9 cellular contexts compared by ENCODE assay signal in the genomic region with DNA sequence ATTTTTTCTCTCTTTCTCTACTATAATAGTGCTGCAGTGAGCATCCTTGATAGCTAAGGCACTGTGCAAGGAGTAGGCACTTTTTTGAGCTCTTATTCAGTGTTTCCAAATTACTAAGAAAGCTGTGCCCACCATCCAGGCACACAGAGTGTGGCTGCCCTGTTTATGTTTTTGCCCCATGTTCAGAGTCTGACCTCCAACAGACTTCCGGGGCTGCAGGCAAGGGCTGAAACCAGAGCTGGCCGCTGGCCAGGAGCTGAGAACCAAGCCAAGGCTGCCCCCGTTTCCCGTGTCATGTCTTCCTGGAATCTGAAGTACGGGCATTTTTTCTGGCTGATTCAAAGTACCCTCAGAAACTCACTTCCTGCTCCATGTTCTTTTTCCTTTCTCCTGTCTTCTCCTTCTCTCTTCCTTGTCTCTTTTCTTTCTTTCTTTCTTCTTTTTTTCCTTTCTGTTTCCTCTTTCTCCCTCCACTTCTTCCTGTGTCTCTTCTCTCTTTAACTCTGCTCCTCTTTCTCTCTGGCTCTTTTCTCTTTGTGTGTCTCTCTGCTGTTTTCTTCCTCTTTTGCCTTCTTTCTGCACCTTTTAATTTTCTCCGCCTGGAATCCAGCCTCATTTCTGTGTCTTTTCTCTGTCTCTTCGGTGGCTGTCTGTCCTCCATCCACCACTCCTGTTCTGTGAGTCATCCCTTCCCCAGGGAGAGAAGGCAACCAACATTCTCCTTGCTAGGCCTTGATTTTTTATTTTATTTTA. TPM values are rescaled to one million over a fixed set of nuclear protein-coding genes. Genes with fewer than 3 reads are reported as not detected.
A peak's percentile ranks its signal among the peaks of the same experiment; 100 is the strongest.
DNase-seq lines count a peak whose midpoint lies in the region; ATAC-seq and TF ChIP-seq lines count a peak whose summit lies in the region.
"Had no signal": no experiment of that assay in that cellular context is flagged by ENCODE, and none has a peak within 500 bp of the region (broad histone marks: within the 10 kb centered on the region; RNA-seq: fewer than 3 reads in every experiment).

No MANE protein-coding gene starts in this region.

- peak; percentile 89 for ATAC-seq in HG02759 (IDR thresholded peaks at IDR 0.05; ENCODE audit: unreplicated experiment)
- peak; percentile 87 for ATAC-seq in activated naive CD8-positive, alpha-beta T cell treated with anti-CD3 and anti-CD28 coated beads, Interleukin-2, amount 50 U/mL, for 24 hours
- peak; percentile 50 to 67 for ATAC-seq in right cardiac atrium

- H3K4me1 ChIP-seq in right cardiac atrium (ENCODE audit: control insufficient read depth, insufficient read depth, low read length) (peaks cover 2% of the 10 kb centered on the region), sigmoid colon (peaks cover 0 to 24% (median 15%) of the 10 kb centered on the region in 4 donors)

- peak overlapping the region; percentile 96 for H3K27ac Mint-ChIP-seq in activated naive CD8-positive, alpha-beta T cell treated with anti-CD3 and anti-CD28 coated beads, Interleukin-2, amount 50 U/mL, for 24 hours
- H3K27ac Mint-ChIP-seq in glutamatergic neuron (ENCODE audit: unreplicated experiment): no peak overlapping the region

- H3K4me3 Mint-ChIP-seq in activated naive CD8-positive, alpha-beta T cell treated with anti-CD3 and anti-CD28 coated beads, Interleukin-2, amount 50 U/mL, for 24 hours: peak overlapping the region; percentile 60
- H3K4me3 Mint-ChIP-seq in glutamatergic neuron (ENCODE audit: unreplicated experiment): no peak overlapping the region

- 19% methylated on average over 7 of the region's 7 CpGs for WGBS in right cardiac atrium
- WGBS in sigmoid colon, 2 donors: 19 to 20% methylated on average over 7 of the region's 7 CpGs

- peak overlapping the region; percentile 36 for H3K4me3 ChIP-seq in right cardiac atrium (ENCODE audit: low read length)
- peak overlapping the region in 1 of 4 donors; percentile 12 for H3K4me3 ChIP-seq in sigmoid colon

- DNase-seq in activated T-cell treated with anti-CD3 and anti-CD28 coated beads for 1 hour (ENCODE audit: low read depth): peak; percentile 2
- no peak for DNase-seq in activated T-cell treated with anti-CD3 and anti-CD28 coated beads for 4 hours
- DNase-seq in NCI-H446 treated with DMSO at 0.1 percent for 48 hours (lab: John Stamatoyannopoulos, UW): peak; percentile 33
- DNase-seq in activated naive CD8-positive, alpha-beta T cell treated with anti-CD3 and anti-CD28 coated beads, Interleukin-2, amount 50 U/mL, for 24 hours: peak; percentile 49
- DNase-seq in right cardiac atrium: peak; percentile 74 to 90 (median 85)
- peak; percentile 81 for DNase-seq in sigmoid colon
- DNase-seq in glutamatergic neuron: no peak

- TF ChIP-seq EP300 in sigmoid colon (IDR thresholded peaks at IDR 0.05): no peak

- peaks cover 19% of the 10 kb centered on the region for H3K4me1 Mint-ChIP-seq in activated naive CD8-positive, alpha-beta T cell treated with anti-CD3 and anti-CD28 coated beads, Interleukin-2, amount 50 U/mL, for 24 hours
- peaks cover 3% of the 10 kb centered on the region for H3K4me1 Mint-ChIP-seq in glutamatergic neuron (ENCODE audit: low read depth, unreplicated experiment)

- H3K27ac ChIP-seq in right cardiac atrium (ENCODE audit: low read length) (no peak overlapping the region), sigmoid colon (peak overlapping the region; percentile 48 to 66 (median 60))

- no peaks in the 10 kb centered on the region for H3K27me3 Mint-ChIP-seq in activated naive CD8-positive, alpha-beta T cell treated with anti-CD3 and anti-CD28 coated beads, Interleukin-2, amount 50 U/mL, for 24 hours
- peaks cover 5% of the 10 kb centered on the region for H3K27me3 Mint-ChIP-seq in glutamatergic neuron (ENCODE audit: unreplicated experiment)

- no peak for TF ChIP-seq POLR2A in sigmoid colon (IDR thresholded peaks at IDR 0.05)

- TF ChIP-seq CTCF in sigmoid colon (IDR thresholded peaks at IDR 0.05) (no peak), glutamatergic neuron (IDR thresholded peaks at IDR 0.05; ENCODE audit: partially characterized antibody, unreplicated experiment) (no peak)

- no peaks in the 10 kb centered on the region for H3K36me3 Mint-ChIP-seq in activated naive CD8-positive, alpha-beta T cell treated with anti-CD3 and anti-CD28 coated beads, Interleukin-2, amount 50 U/mL, for 24 hours (ENCODE audit: low read depth)
- H3K36me3 Mint-ChIP-seq in glutamatergic neuron (ENCODE audit: unreplicated experiment): no peaks in the 10 kb centered on the region

- no peaks in the 10 kb centered on the region for H3K9me3 Mint-ChIP-seq in activated naive CD8-positive, alpha-beta T cell treated with anti-CD3 and anti-CD28 coated beads, Interleukin-2, amount 50 U/mL, for 24 hours
- no peaks in the 10 kb centered on the region for H3K9me3 Mint-ChIP-seq in glutamatergic neuron (ENCODE audit: unreplicated experiment)

- intact Hi-C loops in right cardiac atrium (cut with DNase I) (no loop called here), sigmoid colon (cut with DNase I) (no loop called here)

- H3K9me3 ChIP-seq in right cardiac atrium (ENCODE audit: control insufficient read depth, low read length) (no peaks in the 10 kb centered on the region), sigmoid colon (no peaks in the 10 kb centered on the region)

- no peaks in the 10 kb centered on the region for H3K27me3 ChIP-seq in right cardiac atrium (ENCODE audit: control insufficient read depth, insufficient read depth)
- no peaks in the 10 kb centered on the region for H3K27me3 ChIP-seq in sigmoid colon

- H3K36me3 ChIP-seq in sigmoid colon: no peaks in the 10 kb centered on the region

RNA-seq across cellular contexts. Expression of gene KCTD14, which starts 17.0 kb away (rescaled TPM):
- total RNA-seq in right cardiac atrium (under 1 TPM in 3 of 4 donors, not detected in 1; 0.43 to 0.56 (median 0.45) TPM), sigmoid colon (1 to 10 TPM; 2.5 to 4.5 (median 2.6) TPM), glutamatergic neuron (ENCODE audit: unreplicated experiment) (0.32 TPM)
- polyA plus RNA-seq in right cardiac atrium (0.36 TPM), sigmoid colon (10 to 100 TPM; 11.6 to 22.8 (median 15.0) TPM)
- total RNA-seq: mononuclear cell had no signal

RNA-seq across cellular contexts. Expression of gene THRSP, which starts 23.6 kb away (rescaled TPM):
- total RNA-seq in right cardiac atrium: 1 to 10 TPM in 2 of 4 donors, under 1 TPM in 1, not detected in 1; 0.66 to 7.3 (median 1.4) TPM
- polyA plus RNA-seq in right cardiac atrium: 80.3 TPM
- total RNA-seq in sigmoid colon: 1 to 10 TPM in 1 of 4 donors, not detected in 3; 1.8 TPM
- polyA plus RNA-seq in sigmoid colon: 1 to 10 TPM in 1 of 3 donors, not detected in 2; 3.4 TPM
- not detected for total RNA-seq in glutamatergic neuron (ENCODE audit: unreplicated experiment)

RNA-seq across cellular contexts. Expression of gene NDUFC2, which starts 39.6 kb away (rescaled TPM):
- total RNA-seq in right cardiac atrium (100 to 1,000 TPM; 238 to 276 (median 258) TPM), sigmoid colon (100 to 1,000 TPM in 2 of 4 donors, 10 to 100 TPM in 2; 55.9 to 109 (median 93.8) TPM), glutamatergic neuron (ENCODE audit: unreplicated experiment) (221 TPM)
- polyA plus RNA-seq in right cardiac atrium (298 TPM), sigmoid colon (100 to 1,000 TPM; 123 to 246 (median 131) TPM)

RNA-seq across cellular contexts. Expression of gene INTS4, which starts 45.6 kb away (rescaled TPM):
- total RNA-seq in right cardiac atrium: 10 to 100 TPM; 14.1 to 15.3 (median 14.9) TPM
- polyA plus RNA-seq in right cardiac atrium: 9.3 TPM
- total RNA-seq in sigmoid colon: 10 to 100 TPM; 26.3 to 32.1 (median 29.8) TPM
- polyA plus RNA-seq in sigmoid colon: 10 to 100 TPM; 11.1 to 17.8 (median 11.4) TPM
- 39.9 TPM for total RNA-seq in glutamatergic neuron (ENCODE audit: unreplicated experiment)

Comparison
In these comparisons a context has a peak if more than half of its experiments do, and no peak if none do; other contexts are left out.
1. DNase-seq: peak in activated T-cell treated with anti-CD3 and anti-CD28 coated beads for 1 hour (single experiment), NCI-H446 treated with DMSO at 0.1 percent for 48 hours (single experiment), activated naive CD8-positive, alpha-beta T cell treated with anti-CD3 and anti-CD28 coated beads, Interleukin-2, amount 50 U/mL, for 24 hours (single experiment), right cardiac atrium (3 of 3) and sigmoid colon (single experiment); none in activated T-cell treated with anti-CD3 and anti-CD28 coated beads for 4 hours (single experiment) and glutamatergic neuron (single experiment).
2. Peak in every context shown above with its lines, with median percentiles within 50 percentile points of each other: ATAC-seq.